Comparison of ENCODE assay signal across 1 cellular context in the genomic region with DNA sequence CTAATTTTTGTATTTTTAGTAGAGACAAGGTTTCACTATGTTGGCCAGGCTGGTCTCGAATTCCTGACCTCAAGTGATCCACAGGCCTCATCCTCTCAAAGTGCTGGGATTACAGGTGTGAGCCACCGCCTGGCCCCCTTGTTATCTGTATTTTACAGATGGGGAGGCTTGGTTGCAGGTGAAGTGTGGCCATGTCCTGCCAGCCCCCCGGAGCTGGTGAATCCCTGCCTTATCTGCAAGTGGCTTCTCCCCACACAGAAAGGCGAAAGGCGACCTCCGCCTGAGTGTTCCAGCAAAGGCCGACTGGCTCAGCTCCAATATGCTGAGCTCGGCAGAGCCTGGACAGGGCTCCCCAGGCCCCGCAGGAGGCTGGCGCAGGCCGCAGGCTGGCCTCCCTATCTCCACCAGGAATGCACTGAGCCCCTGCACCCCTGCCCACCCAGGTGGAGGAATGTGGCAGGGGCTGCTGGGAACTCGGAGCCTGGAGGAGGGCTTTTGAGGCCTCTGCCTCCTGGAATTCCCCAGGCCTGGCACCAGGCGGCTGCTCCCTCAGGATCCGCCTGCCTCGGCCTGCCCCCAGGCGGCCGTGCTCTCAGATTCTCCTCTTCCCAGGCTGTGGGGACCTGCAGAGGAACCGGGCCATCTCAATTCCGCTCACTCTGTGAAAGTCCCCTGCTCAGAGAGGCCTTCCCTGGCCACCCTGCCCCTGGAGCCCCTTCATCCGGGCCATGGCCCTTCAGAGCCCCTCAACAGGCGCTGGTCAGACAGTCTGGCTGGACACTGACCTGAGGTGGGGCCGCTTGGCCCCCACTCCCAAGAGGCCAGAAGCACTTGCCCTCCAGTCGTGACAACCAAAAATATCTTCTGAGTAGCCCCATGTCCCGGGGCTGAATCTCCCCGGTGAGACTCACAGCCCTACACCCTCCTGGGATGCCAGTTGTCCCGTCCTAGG.
TF ChIP-seq lines count a peak whose summit lies in the region.

No MANE protein-coding gene starts in this region.

TF ChIP-seq in HEK293T, 16 proteins besides CTCF, POLR2A, EP300 and RAD21 (continued from another document):
- TF ChIP-seq HDGF (IDR thresholded peaks at IDR 0.05; ENCODE audit: borderline replicate concordance) (no peak), ZNF384 (IDR thresholded peaks at IDR 0.05) (no peak), SUZ12 (IDR thresholded peaks at IDR 0.05) (no peak), BHLHE40 (IDR thresholded peaks at IDR 0.05; ENCODE audit: borderline replicate concordance) (no peak), FOXA1 (IDR thresholded peaks at IDR 0.05) (no peak), SP1 (IDR thresholded peaks at IDR 0.05) (no peak), L3MBTL2 (conservative IDR thresholded peaks at IDR 0.05) (no peak), CTBP1 (IDR thresholded peaks at IDR 0.05; ENCODE audit: borderline replicate concordance) (no peak), TARDBP (IDR thresholded peaks at IDR 0.05) (no peak)
- TF ChIP-seq, protein P1, sequence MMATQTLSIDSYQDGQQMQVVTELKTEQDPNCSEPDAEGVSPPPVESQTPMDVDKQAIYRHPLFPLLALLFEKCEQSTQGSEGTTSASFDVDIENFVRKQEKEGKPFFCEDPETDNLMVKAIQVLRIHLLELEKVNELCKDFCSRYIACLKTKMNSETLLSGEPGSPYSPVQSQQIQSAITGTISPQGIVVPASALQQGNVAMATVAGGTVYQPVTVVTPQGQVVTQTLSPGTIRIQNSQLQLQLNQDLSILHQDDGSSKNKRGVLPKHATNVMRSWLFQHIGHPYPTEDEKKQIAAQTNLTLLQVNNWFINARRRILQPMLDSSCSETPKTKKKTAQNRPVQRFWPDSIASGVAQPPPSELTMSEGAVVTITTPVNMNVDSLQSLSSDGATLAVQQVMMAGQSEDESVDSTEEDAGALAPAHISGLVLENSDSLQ (IDR thresholded peaks at IDR 0.05), result no peak
